ENCODE assay signal across 10 cellular contexts in genomic region chr5:76547891-76548524, GRCh38.
A peak's percentile ranks its signal among the peaks of the same experiment; 100 is the strongest.
DNase-seq lines count a peak whose midpoint lies in the region; ATAC-seq and TF ChIP-seq lines count a peak whose summit lies in the region.
"Had no signal": no experiment of that assay in that cellular context is flagged by ENCODE, and none has a peak within 500 bp of the region (broad histone marks: within the 10 kb centered on the region; RNA-seq: fewer than 3 reads in every experiment).

No MANE protein-coding gene starts in this region.

- POLR2A ChIA-PET in naive thymus-derived CD8-positive, alpha-beta T cell (lab: Charles Lee): interaction anchor here (0.7 to 2.1 kb wide), 5 partner anchors 17 to 145 kb away, joined by 3 to 24 read pairs (median 3); partner anchors contain the start of gene IQGAP2

- peaks cover 0 to 2% (median 0%) of the 10 kb centered on the region in 9 donors for H3K9me3 Mint-ChIP-seq in naive thymus-derived CD8-positive, alpha-beta T cell

- H3K4me2 ChIP-seq in OCI-LY3 (ENCODE audit: low read length): peak overlapping the region; percentile 92

- H3K9me3 ChIP-seq in OCI-LY3 (ENCODE audit: insufficient read depth, low read length): no peaks in the 10 kb centered on the region

- H3K4me3 Mint-ChIP-seq in naive thymus-derived CD8-positive, alpha-beta T cell: peak overlapping the region; percentile 36 to 84 (median 68)

- DNase-seq in GM06990 (ENCODE audit: extremely low read depth, insufficient read length) (peak; percentile 13), NCI-H2081 (lab: John Stamatoyannopoulos, UW) (no peak), NCI-H2107 (lab: John Stamatoyannopoulos, UW) (no peak), NCI-H2196 treated with DMSO at 0.1 percent for 48 hours (lab: John Stamatoyannopoulos, UW; ENCODE audit: unreplicated experiment) (no peak)
- DNase-seq in naive thymus-derived CD8-positive, alpha-beta T cell: no peak
- no peak for DNase-seq in stimulated activated CD4-positive, alpha-beta T cell treated with anti-CD3 and anti-CD28 coated beads, Interleukin-2, amount 100 ng/mL, for 48 hours
- DNase-seq: H7, mammary epithelial cell had no signal

- H3K36me3 ChIP-seq in GM06990 (ENCODE audit: control insufficient read depth, insufficient read depth, low read length) (no peaks in the 10 kb centered on the region), OCI-LY3 (replicated peaks; ENCODE audit: low read depth, low read length) (no peaks in the 10 kb centered on the region)

- H2AFZ ChIP-seq in OCI-LY3 (ENCODE audit: low read depth, low read length): no peak overlapping the region

- H3K27me3 Mint-ChIP-seq in naive thymus-derived CD8-positive, alpha-beta T cell: no peaks in the 10 kb centered on the region

- H3K27me3 ChIP-seq in GM06990 (replicated peaks; ENCODE audit: control insufficient read depth, insufficient read depth, low read length) (no peaks in the 10 kb centered on the region), OCI-LY3 (ENCODE audit: low read depth, low read length) (no peaks in the 10 kb centered on the region)

- peak overlapping the region; percentile 91 for H3K27ac ChIP-seq in OCI-LY3 (ENCODE audit: low read length)

- H3K4me1 Mint-ChIP-seq in naive thymus-derived CD8-positive, alpha-beta T cell: peaks cover 34 to 69% (median 59%) of the 10 kb centered on the region in 4 donors

- peak overlapping the region; percentile 31; the same call in 1 of the 2 replicates for H3K9ac ChIP-seq in OCI-LY3 (ENCODE audit: low read length)

- no peaks in the 10 kb centered on the region for H4K20me1 ChIP-seq in OCI-LY3 (ENCODE audit: insufficient read depth, low read length)

- H3K4me3 ChIP-seq in GM06990 (replicated peaks; ENCODE audit: low read depth, low read length): no peak overlapping the region; the same call in 1 of the 2 replicates
- H3K4me3 ChIP-seq in OCI-LY3 (ENCODE audit: low read length): peak overlapping the region; percentile 47

- peaks cover 34% of the 10 kb centered on the region for H3K4me1 ChIP-seq in OCI-LY3 (ENCODE audit: low read length)

- no peaks in the 10 kb centered on the region for H3K36me3 Mint-ChIP-seq in naive thymus-derived CD8-positive, alpha-beta T cell

- H3K27ac Mint-ChIP-seq in naive thymus-derived CD8-positive, alpha-beta T cell: peak overlapping the region; percentile 80 to 98 (median 92)

- ATAC-seq in GM21515 (IDR thresholded peaks at IDR 0.05; ENCODE audit: unreplicated experiment): peak; percentile 31
- peak in 1 of 2 donors; percentile 5 for ATAC-seq in naive thymus-derived CD8-positive, alpha-beta T cell

- no peaks in the 10 kb centered on the region for H3K79me2 ChIP-seq in OCI-LY3 (ENCODE audit: low read length)

- TF ChIP-seq CTCF in GM06990 (IDR thresholded peaks at IDR 0.05; ENCODE audit: insufficient read depth, low read length, poor library complexity, severe bottlenecking) (no peak), OCI-LY3 (IDR thresholded peaks at IDR 0.05; ENCODE audit: low read depth, low read length) (no peak)
